ENCODE assay signal across 19 cellular contexts in genomic region chr18:27645929-27646328, GRCh38.
DNase-seq lines count a peak whose midpoint lies in the region; ATAC-seq, FAIRE-seq and TF ChIP-seq lines count a peak whose summit lies in the region.
"Had no signal": no experiment of that assay in that cellular context is flagged by ENCODE, and none has a peak within 500 bp of the region (broad histone marks: within the 10 kb centered on the region; RNA-seq: fewer than 3 reads in every experiment).

No MANE protein-coding gene starts in this region.

- H3F3A ChIP-seq in GM23338 (replicated peaks; ENCODE audit: low read depth), result no peaks in the 10 kb centered on the region

- H3K9me3 Mint-ChIP-seq in GM23338 (no peaks in the 10 kb centered on the region), astrocyte (ENCODE audit: unreplicated experiment) (no peaks in the 10 kb centered on the region)

- DNase-seq in A172 (ENCODE audit: low spot score), result peak; percentile 20
- no peak for DNase-seq in GM23338 (ENCODE audit: low spot score)
- DNase-seq in astrocyte (ENCODE audit: low read depth), result peak; percentile 4
- DNase-seq in fibroblast of the aortic adventitia (ENCODE audit: low read depth), result peak; percentile 2
- DNase-seq in SIG-M5 treated with dmso at 0.1 percent for 504 hours (lab: John Stamatoyannopoulos, UW; ENCODE audit: unreplicated experiment), result no peak
- DNase-seq in NCI-H1417 treated with DMSO at 0.1 percent for 48 hours (lab: John Stamatoyannopoulos, UW), result no peak
- no peak for DNase-seq in CD1c-positive myeloid dendritic cell (ENCODE audit: extremely low spot score)
- DNase-seq: AML-193; CD4-positive, alpha-beta T cell; DMS79; KG1; NCI-H1092 treated with DMSO at 0.1 percent for 48 hours; NCI-H1694; NCI-H524; SJCRH30; SW 1271 had no signal

- H3K4me3 Mint-ChIP-seq in GM23338, result no peak overlapping the region
- H3K4me3 Mint-ChIP-seq in astrocyte (ENCODE audit: unreplicated experiment), result no peak overlapping the region
- H3K4me3 Mint-ChIP-seq: CD4-positive, alpha-beta T cell had no signal

- no peak overlapping the region for H3K9ac ChIP-seq in astrocyte (ENCODE audit: low read length)

- no peak for FAIRE-seq in astrocyte (lab: Jason Lieb, UNC)

- H3K4me1 ChIP-seq in GM23338 (ENCODE audit: insufficient read depth) (peaks cover 10% of the 10 kb centered on the region; the same call in 1 of the 2 replicates), astrocyte (ENCODE audit: insufficient read depth, low read length) (no peaks in the 10 kb centered on the region)
- H3K4me1 ChIP-seq: SJCRH30 had no signal

- no peak overlapping the region for H3K4me2 ChIP-seq in GM23338
- H3K4me2 ChIP-seq in astrocyte (ENCODE audit: low read length), result no peak overlapping the region

- H3K27ac Mint-ChIP-seq in GM23338 (peak overlapping the region; percentile 60; the same call in 1 of the 2 replicates), astrocyte (ENCODE audit: unreplicated experiment) (no peak overlapping the region)
- H3K27ac Mint-ChIP-seq: CD4-positive, alpha-beta T cell had no signal

- H3K27me3 ChIP-seq in GM23338 (ENCODE audit: insufficient read depth) (no peaks in the 10 kb centered on the region), astrocyte (ENCODE audit: insufficient read depth, low read length) (no peaks in the 10 kb centered on the region)
- H3K27me3 ChIP-seq: SJCRH30 had no signal

- H3K4me3 ChIP-seq in GM23338, result no peak overlapping the region
- no peak overlapping the region for H3K4me3 ChIP-seq in astrocyte (ENCODE audit: insufficient read depth, low read depth, low read length)
- H3K4me3 ChIP-seq in fibroblast of the aortic adventitia (ENCODE audit: low read depth, low read length), result no peak overlapping the region
- H3K4me3 ChIP-seq: SJCRH30 had no signal

- no peaks in the 10 kb centered on the region for H3K9me3 ChIP-seq in astrocyte (ENCODE audit: insufficient read depth, low read depth, low read length)
- H3K9me3 ChIP-seq: SJCRH30 had no signal

- no peaks in the 10 kb centered on the region for H4K20me1 ChIP-seq in GM23338 (replicated peaks; ENCODE audit: insufficient read depth)
- H4K20me1 ChIP-seq in astrocyte (ENCODE audit: insufficient read depth, low read length), result no peaks in the 10 kb centered on the region

- no peaks in the 10 kb centered on the region for H3K9me2 ChIP-seq in GM23338 (ENCODE audit: insufficient read depth)

- no peak for ATAC-seq in GM23338
- no peak for ATAC-seq in HG02610 (IDR thresholded peaks at IDR 0.05; ENCODE audit: unreplicated experiment)
- ATAC-seq: HCT116 had no signal

- H3K36me3 ChIP-seq in GM23338 (ENCODE audit: insufficient read depth) (no peaks in the 10 kb centered on the region), astrocyte (ENCODE audit: insufficient read depth, low read length) (no peaks in the 10 kb centered on the region)
- H3K36me3 ChIP-seq: SJCRH30 had no signal

- no peak overlapping the region for H3K27ac ChIP-seq in GM23338 (ENCODE audit: low read depth)
- no peak overlapping the region for H3K27ac ChIP-seq in astrocyte (ENCODE audit: low read depth, low read length)
- H3K27ac ChIP-seq: RWPE1, SJCRH30 had no signal

- H2AFZ ChIP-seq in GM23338 (no peak overlapping the region), astrocyte (ENCODE audit: low read depth, low read length) (no peak overlapping the region)

- no peaks in the 10 kb centered on the region for H3K79me2 ChIP-seq in GM23338 (replicated peaks; ENCODE audit: insufficient read depth)
- no peaks in the 10 kb centered on the region for H3K79me2 ChIP-seq in astrocyte (ENCODE audit: insufficient read depth, low read length)

- peaks cover 16% of the 10 kb centered on the region for H3K4me1 Mint-ChIP-seq in GM23338
- H3K4me1 Mint-ChIP-seq in astrocyte (ENCODE audit: low read depth, unreplicated experiment), result no peaks in the 10 kb centered on the region

- H3K36me3 Mint-ChIP-seq in GM23338 (ENCODE audit: low read depth) (no peaks in the 10 kb centered on the region), astrocyte (ENCODE audit: low read depth, unreplicated experiment) (no peaks in the 10 kb centered on the region)

- H3K27me3 Mint-ChIP-seq in GM23338 (ENCODE audit: insufficient read depth, low read depth, poor library complexity) (no peaks in the 10 kb centered on the region), astrocyte (ENCODE audit: low read depth, unreplicated experiment) (no peaks in the 10 kb centered on the region)
- H3K27me3 Mint-ChIP-seq: CD4-positive, alpha-beta T cell had no signal

- TF ChIP-seq CTCF in GM23338 (conservative IDR thresholded peaks at IDR 0.05; ENCODE audit: low read depth in 2 of 2) (no peak), astrocyte (IDR thresholded peaks at IDR 0.05; ENCODE audit: insufficient read depth, low read depth, low read length) (no peak), fibroblast of the aortic adventitia (IDR thresholded peaks at IDR 0.05; ENCODE audit: insufficient read depth, low read length) (no peak)

TF ChIP-seq in GM23338, 12 proteins besides CTCF, POLR2A, EP300 and RAD21 (continues in another document):
- no peak for TF ChIP-seq CREB1 (CRISPR knock-in tag; IDR thresholded peaks at IDR 0.05; ENCODE audit: low read depth)
- no peak for TF ChIP-seq ZNF114 (CRISPR knock-in tag; IDR thresholded peaks at IDR 0.05)
- no peak for TF ChIP-seq JUNB (IDR thresholded peaks at IDR 0.05; ENCODE audit: unreplicated experiment)
- TF ChIP-seq STAT1 (IDR thresholded peaks at IDR 0.05; ENCODE audit: unreplicated experiment), result no peak
- TF ChIP-seq NANOG (IDR thresholded peaks at IDR 0.05; ENCODE audit: borderline replicate concordance), result no peak
- no peak for TF ChIP-seq EZH2 (IDR thresholded peaks at IDR 0.05; ENCODE audit: low read depth, unreplicated experiment)
- TF ChIP-seq ZNF331 (CRISPR knock-in tag; IDR thresholded peaks at IDR 0.05; ENCODE audit: low read depth), result no peak
- TF ChIP-seq POLR2AphosphoS5 (IDR thresholded peaks at IDR 0.05; ENCODE audit: low read depth), result no peak
- TF ChIP-seq REST (IDR thresholded peaks at IDR 0.05; ENCODE audit: unreplicated experiment), result no peak
- no peak for TF ChIP-seq ETS1 (IDR thresholded peaks at IDR 0.05)

Comparison
In these comparisons a context has a peak if more than half of its experiments do, and no peak if none do; other contexts are left out.
1. DNase-seq: peak in A172 (single experiment), astrocyte (single experiment) and fibroblast of the aortic adventitia (single experiment); none in GM23338 (single experiment), SIG-M5 treated with dmso at 0.1 percent for 504 hours (single experiment), NCI-H1417 treated with DMSO at 0.1 percent for 48 hours (single experiment) and CD1c-positive myeloid dendritic cell (single experiment).